14 cellular contexts compared by ENCODE assay signal in the genomic region with DNA sequence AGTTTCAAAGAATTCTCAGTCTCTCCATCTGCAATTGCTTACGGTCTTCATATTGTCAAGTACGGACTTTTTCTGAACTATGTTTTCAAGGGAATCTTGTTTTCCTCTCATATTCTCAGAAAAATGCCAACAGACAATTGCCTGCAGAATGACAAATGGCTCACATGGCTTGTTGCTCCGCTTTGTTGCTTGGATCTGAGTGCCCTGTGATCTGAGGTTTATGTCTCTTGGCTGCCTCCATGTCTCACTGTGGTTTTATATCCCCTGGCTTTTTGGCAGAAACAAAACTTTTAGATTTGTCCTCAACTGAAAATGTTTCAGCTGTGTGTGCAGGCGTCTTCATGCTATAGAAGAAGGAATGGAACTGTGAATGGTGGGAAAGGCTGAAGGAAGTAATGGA.
DNase-seq lines count a peak whose midpoint lies in the region; ATAC-seq and TF ChIP-seq lines count a peak whose summit lies in the region.
"Had no signal": no experiment of that assay in that cellular context is flagged by ENCODE, and none has a peak within 500 bp of the region (broad histone marks: within the 10 kb centered on the region; RNA-seq: fewer than 3 reads in every experiment).

No MANE protein-coding gene starts in this region.

- no peaks in the 10 kb centered on the region for H3K4me1 ChIP-seq in neural progenitor cell

- no peak overlapping the region for H3K4me3 ChIP-seq in neural progenitor cell
- H3K4me3 ChIP-seq: GM23248 had no signal

- no peaks in the 10 kb centered on the region for H3K79me2 ChIP-seq in neural progenitor cell (ENCODE audit: low read depth)

- H3K4me2 ChIP-seq in neural progenitor cell = no peak overlapping the region

- no peak overlapping the region for H3K4me3 Mint-ChIP-seq in neural progenitor cell
- H3K4me3 Mint-ChIP-seq: CD4-positive, alpha-beta memory T cell; H9 had no signal

- H3K36me3 Mint-ChIP-seq in neural progenitor cell = no peaks in the 10 kb centered on the region
- H3K36me3 Mint-ChIP-seq: CD4-positive, alpha-beta memory T cell had no signal

- no peak overlapping the region for H3K27ac ChIP-seq in neural progenitor cell
- H3K27ac ChIP-seq: GM23248 had no signal

- H3K4me1 Mint-ChIP-seq in neural progenitor cell = no peaks in the 10 kb centered on the region
- H3K4me1 Mint-ChIP-seq: CD4-positive, alpha-beta memory T cell had no signal

- peak overlapping the region; percentile 23 for H3K27ac Mint-ChIP-seq in neural progenitor cell
- H3K27ac Mint-ChIP-seq: CD4-positive, alpha-beta memory T cell; H9 had no signal

- intact Hi-C loops in sciatic nerve (cut with DNase I) = no loop called here

- TF ChIP-seq CTCF in neural progenitor cell (IDR thresholded peaks at IDR 0.05) = no peak

- ATAC-seq in sciatic nerve (peak; percentile 53), GM19397 (IDR thresholded peaks at IDR 0.05; ENCODE audit: unreplicated experiment) (no peak)
- ATAC-seq: HCT116 had no signal

- H4K20me1 ChIP-seq in neural progenitor cell (ENCODE audit: low read depth) = no peaks in the 10 kb centered on the region

- no peaks in the 10 kb centered on the region for H3K9me3 Mint-ChIP-seq in neural progenitor cell
- H3K9me3 Mint-ChIP-seq: H9 had no signal

- no peaks in the 10 kb centered on the region for H3F3A ChIP-seq in neural progenitor cell (ENCODE audit: low read depth)

- no peaks in the 10 kb centered on the region for H3K27me3 ChIP-seq in neural progenitor cell

- no peaks in the 10 kb centered on the region for H3K27me3 Mint-ChIP-seq in neural progenitor cell (ENCODE audit: insufficient read depth, low read depth)
- H3K27me3 Mint-ChIP-seq: CD4-positive, alpha-beta memory T cell had no signal

- H3K9ac ChIP-seq in neural progenitor cell = no peak overlapping the region
- H3K9ac ChIP-seq: GM23248 had no signal

- H3K9me3 ChIP-seq in neural progenitor cell (ENCODE audit: low read depth) = no peaks in the 10 kb centered on the region

- no peak overlapping the region for H2AFZ ChIP-seq in neural progenitor cell (replicated peaks)
- H2AFZ ChIP-seq: GM23248 had no signal

- no peaks in the 10 kb centered on the region for H3K36me3 ChIP-seq in neural progenitor cell

- peak; percentile 58 for DNase-seq in left kidney (ENCODE audit: low read depth, low spot score)
- no peak for DNase-seq in neural progenitor cell (ENCODE audit: low spot score)
- no peak for DNase-seq in sciatic nerve (ENCODE audit: low spot score)
- DNase-seq in stimulated activated CD8-positive, alpha-beta memory T cell treated with anti-CD3 and anti-CD28 coated beads, Interleukin-4, amount 100 ng/mL, for 48 hours = no peak
- no peak for DNase-seq in NCI-H2171 (lab: John Stamatoyannopoulos, UW)
- DNase-seq: C1 segment of cervical spinal cord; CD4-positive, alpha-beta memory T cell; COR-L47; DMS153; DND-41; GM23248; H9 had no signal
